ENCODE assay signal across 9 cellular contexts in genomic region chr1:2528966-2529750, GRCh38. TPM values are rescaled to one million over a fixed set of nuclear protein-coding genes. Genes with fewer than 3 reads are reported as not detected.
DNase-seq lines count a peak whose midpoint lies in the region; ATAC-seq and TF ChIP-seq lines count a peak whose summit lies in the region.
"Had no signal": no experiment of that assay in that cellular context is flagged by ENCODE, and none has a peak within 500 bp of the region (broad histone marks: within the 10 kb centered on the region; RNA-seq: fewer than 3 reads in every experiment).

No MANE protein-coding gene starts in this region.

- H3K9me3 Mint-ChIP-seq in activated naive CD8-positive, alpha-beta T cell treated with anti-CD3 and anti-CD28 coated beads, Interleukin-2, amount 50 U/mL, for 24 hours, result no peaks in the 10 kb centered on the region

- H3K27ac ChIP-seq in heart right ventricle (peak overlapping the region in 7 of 10 donors; percentile 45 to 89 (median 82)), transverse colon (peak overlapping the region; percentile 41 to 67 (median 56))

- H3K4me1 ChIP-seq in heart right ventricle, result peaks cover 33 to 66% (median 58%) of the 10 kb centered on the region in 9 donors
- peaks cover 40 to 57% (median 53%) of the 10 kb centered on the region in 4 donors for H3K4me1 ChIP-seq in transverse colon

- H3K27ac Mint-ChIP-seq in activated naive CD8-positive, alpha-beta T cell treated with anti-CD3 and anti-CD28 coated beads, Interleukin-2, amount 50 U/mL, for 24 hours, result no peak overlapping the region

- peaks cover 20% of the 10 kb centered on the region for H3K27me3 Mint-ChIP-seq in activated naive CD8-positive, alpha-beta T cell treated with anti-CD3 and anti-CD28 coated beads, Interleukin-2, amount 50 U/mL, for 24 hours

- TF ChIP-seq EP300 in transverse colon (IDR thresholded peaks at IDR 0.05; ENCODE audit: low read depth), result no peak

- H3K4me3 ChIP-seq in heart right ventricle (peak overlapping the region in 9 of 10 donors; percentile 37 to 60 (median 49)), transverse colon (peak overlapping the region in 3 of 4 donors; percentile 8 to 42 (median 20))

- H3K36me3 ChIP-seq in heart right ventricle (no peaks in the 10 kb centered on the region), transverse colon (no peaks in the 10 kb centered on the region)

- 5 to 9% methylated on average over 57 to 77 of the region's 77 CpGs for WGBS in heart right ventricle, 2 donors
- WGBS in transverse colon (ENCODE audit: low coverage in 1 of 2), 2 donors, result 3% methylated on average over 54 of the region's 77 CpGs; no CpG with 5 or more reads in 1 of the 2 donors

- in situ Hi-C loops in transverse colon (cut with MboI; ENCODE audit: low pct_ligation_motif_present in 1 of 4, low pct_unique_long_range_greater_than_20kb in 1 of 4, low sequenced_read_pairs in 3 of 4), result loop anchor here in 1 of 4 donors (25.0 kb wide), 1 partner anchor 342 kb away; the partner anchor contains the start of gene FAAP20

- DNase-seq in heart right ventricle (peak in 1 of 2 donors; percentile 61), cardiac septum (ENCODE audit: low spot score) (no peak), left lobe of liver (ENCODE audit: low spot score) (peak; percentile 74), transverse colon (peak; percentile 60), hepatic stellate cell (ENCODE audit: low spot score) (no peak)
- DNase-seq in activated naive CD8-positive, alpha-beta T cell treated with anti-CD3 and anti-CD28 coated beads, Interleukin-2, amount 50 U/mL, for 24 hours, result peak; percentile 60

- TF ChIP-seq POLR2A in transverse colon (IDR thresholded peaks at IDR 0.05), result no peak

- H3K36me3 Mint-ChIP-seq in activated naive CD8-positive, alpha-beta T cell treated with anti-CD3 and anti-CD28 coated beads, Interleukin-2, amount 50 U/mL, for 24 hours (ENCODE audit: low read depth), result no peaks in the 10 kb centered on the region

- ATAC-seq in heart right ventricle, result no peak
- ATAC-seq in activated naive CD8-positive, alpha-beta T cell treated with anti-CD3 and anti-CD28 coated beads, Interleukin-2, amount 50 U/mL, for 24 hours, result no peak
- ATAC-seq in left lobe of liver, result peak; percentile 19
- no peak for ATAC-seq in HG02798 (IDR thresholded peaks at IDR 0.05; ENCODE audit: poor library complexity, unreplicated experiment)
- ATAC-seq in GM19035 (IDR thresholded peaks at IDR 0.05; ENCODE audit: unreplicated experiment), result no peak

- H3K27me3 ChIP-seq in heart right ventricle (peaks cover 0 to 71% (median 9%) of the 10 kb centered on the region in 7 donors), transverse colon (peaks cover 45% of the 10 kb centered on the region)

- TF ChIP-seq CTCF in heart right ventricle (IDR thresholded peaks at IDR 0.05) (peak in 2 of 9 donors; percentile 29 to 36), transverse colon (IDR thresholded peaks at IDR 0.05) (no peak)

- peak overlapping the region; percentile 62 for H3K4me3 Mint-ChIP-seq in activated naive CD8-positive, alpha-beta T cell treated with anti-CD3 and anti-CD28 coated beads, Interleukin-2, amount 50 U/mL, for 24 hours

- no peaks in the 10 kb centered on the region for H3K9me3 ChIP-seq in heart right ventricle
- no peaks in the 10 kb centered on the region for H3K9me3 ChIP-seq in transverse colon

- H3K4me1 Mint-ChIP-seq in activated naive CD8-positive, alpha-beta T cell treated with anti-CD3 and anti-CD28 coated beads, Interleukin-2, amount 50 U/mL, for 24 hours, result peaks cover 29% of the 10 kb centered on the region

- intact Hi-C loops in heart right ventricle (cut with DNase I), result loop anchor here in 3 of 10 donors (2.0 to 10.0 kb wide), 5 partner anchors 18 to 332 kb away; partner anchors contain the start of genes PEX10 (in 1 of the 3) and PRXL2B (in 1 of the 3)
- intact Hi-C loops in cardiac septum (cut with DNase I), result loop anchor here (5.0 to 10.0 kb wide), 3 partner anchors 58 to 214 kb away; partner anchors contain the start of gene PRXL2B
- intact Hi-C loops in transverse colon (cut with DNase I; ENCODE audit: low total_unique reads), result no loop called here

RNA-seq across cellular contexts. Expression of gene HES5, which starts 0.9 kb away (rescaled TPM):
- total RNA-seq in heart right ventricle (1 to 10 TPM in 6 of 10 donors, under 1 TPM in 3, not detected in 1; 0.51 to 3.1 (median 1.4) TPM), cardiac septum (2.0 TPM), left lobe of liver (0.28 TPM), transverse colon (1 to 10 TPM in 1 of 4 donors, under 1 TPM in 1, not detected in 2; 0.64 to 1.1 TPM)
- 1 to 10 TPM; 1.0 to 1.1 TPM for polyA plus RNA-seq in heart right ventricle
- total RNA-seq: lung microvascular endothelial cell had no signal

RNA-seq across cellular contexts. Expression of gene PANK4, which starts 2.8 kb away (rescaled TPM):
- total RNA-seq in heart right ventricle (10 to 100 TPM; 29.8 to 56.4 (median 35.2) TPM), cardiac septum (37.1 TPM), left lobe of liver (15.4 TPM), transverse colon (10 to 100 TPM; 41.1 to 58.3 (median 47.3) TPM)
- 10 to 100 TPM; 26.1 to 35.6 TPM for polyA plus RNA-seq in heart right ventricle

RNA-seq across cellular contexts. Expression of gene TNFRSF14, which starts 27.0 kb away (rescaled TPM):
- 10 to 100 TPM in 7 of 10 donors, 1 to 10 TPM in 3; 7.5 to 43.8 (median 13.0) TPM for total RNA-seq in heart right ventricle
- polyA plus RNA-seq in heart right ventricle, result 10 to 100 TPM; 19.3 to 59.6 TPM
- total RNA-seq in cardiac septum, result 13.8 TPM
- 48.7 TPM for total RNA-seq in left lobe of liver
- total RNA-seq in transverse colon, result 100 to 1,000 TPM; 178 to 758 (median 278) TPM

RNA-seq across cellular contexts. Expression of gene PLCH2, which starts 53.1 kb away (rescaled TPM):
- total RNA-seq in heart right ventricle, result under 1 TPM in 8 of 10 donors, not detected in 2; 0.06 to 0.51 (median 0.09) TPM
- polyA plus RNA-seq in heart right ventricle, result under 1 TPM; 0.12 to 0.22 TPM
- total RNA-seq in cardiac septum, result 0.11 TPM
- 3.4 TPM for total RNA-seq in left lobe of liver
- 1 to 10 TPM in 3 of 4 donors, under 1 TPM in 1; 1.00 to 7.3 (median 4.6) TPM for total RNA-seq in transverse colon

RNA-seq across cellular contexts. Expression of gene PRXL2B, which starts 57.4 kb away (rescaled TPM):
- total RNA-seq in heart right ventricle (10 to 100 TPM in 1 of 10 donors, 1 to 10 TPM in 9; 3.7 to 10.3 (median 5.3) TPM), cardiac septum (3.4 TPM), left lobe of liver (9.9 TPM), transverse colon (100 to 1,000 TPM in 1 of 4 donors, 10 to 100 TPM in 3; 33.7 to 101 (median 50.1) TPM)
- 10 to 100 TPM in 1 of 2 donors, 1 to 10 TPM in 1; 6.8 to 12.0 TPM for polyA plus RNA-seq in heart right ventricle

Comparison
In these comparisons a context has a peak if more than half of its experiments do, and no peak if none do; other contexts are left out.
1. DNase-seq: peak in activated naive CD8-positive, alpha-beta T cell treated with anti-CD3 and anti-CD28 coated beads, Interleukin-2, amount 50 U/mL, for 24 hours (single experiment), left lobe of liver (single experiment) and transverse colon (single experiment); none in cardiac septum (single experiment) and hepatic stellate cell (single experiment).